9 cellular contexts compared by ENCODE assay signal in genomic region chr2:191013617-191013875, GRCh38. TPM values are rescaled to one million over a fixed set of nuclear protein-coding genes. Genes with fewer than 3 reads are reported as not detected.
DNase-seq lines count a peak whose midpoint lies in the region; ATAC-seq and TF ChIP-seq lines count a peak whose summit lies in the region.
"Had no signal": no experiment of that assay in that cellular context is flagged by ENCODE, and none has a peak within 500 bp of the region (broad histone marks: within the 10 kb centered on the region; RNA-seq: fewer than 3 reads in every experiment).

No MANE protein-coding gene starts in this region.

- peak overlapping the region; percentile 65 for H3K4me3 ChIP-seq in GM12865 (ENCODE audit: low read depth, low read length)
- H3K4me3 ChIP-seq in Peyer's patch: peak overlapping the region; percentile 80 to 91 (median 82)
- peak overlapping the region; percentile 83 to 84 for H3K4me3 ChIP-seq in gastroesophageal sphincter
- peak overlapping the region; percentile 94 to 100 (median 99) for H3K4me3 ChIP-seq in skeletal muscle tissue (ENCODE audit: low read length in 3 of 3)

- TF ChIP-seq EP300 in gastroesophageal sphincter (IDR thresholded peaks at IDR 0.05): no peak

- peaks cover 0 to 8% (median 0%) of the 10 kb centered on the region in 3 donors for H3K36me3 ChIP-seq in Peyer's patch
- H3K36me3 ChIP-seq in gastroesophageal sphincter: peaks cover 0 to 25% of the 10 kb centered on the region in 2 donors
- H3K36me3 ChIP-seq in skeletal muscle tissue (ENCODE audit: control insufficient read depth in 3 of 3, insufficient read depth in 3 of 3, low read length in 3 of 3): peaks cover 2 to 9% (median 5%) of the 10 kb centered on the region in 3 donors

- 0% methylated on average over 1 to 11 of the region's 11 CpGs for WGBS in gastroesophageal sphincter (ENCODE audit: low coverage in 1 of 2), 2 donors

- DNase-seq in GM12865 (ENCODE audit: low read depth) (no peak), Peyer's patch (no peak), glomerular visceral epithelial cell (ENCODE audit: extremely low spot score) (no peak)
- no peak for DNase-seq in activated CD4-positive, alpha-beta T cell treated with anti-CD3 and anti-CD28 coated beads for 36 hours
- no peak for DNase-seq in stimulated activated CD4-positive, alpha-beta T cell treated with anti-CD3 and anti-CD28 coated beads, Interleukin-15, amount 100 ng/mL, for 24 hours

- no peaks in the 10 kb centered on the region for H3K9me3 ChIP-seq in Peyer's patch
- H3K9me3 ChIP-seq in gastroesophageal sphincter: no peaks in the 10 kb centered on the region
- no peaks in the 10 kb centered on the region for H3K9me3 ChIP-seq in skeletal muscle tissue (ENCODE audit: control insufficient read depth in 3 of 3, low read length in 3 of 3)

- H3K4me1 ChIP-seq in Peyer's patch (peaks cover 0 to 25% (median 8%) of the 10 kb centered on the region in 4 donors), gastroesophageal sphincter (peaks cover 2 to 44% (median 25%) of the 10 kb centered on the region in 3 donors), skeletal muscle tissue (ENCODE audit: control insufficient read depth in 3 of 3, insufficient read depth in 3 of 3, low read length in 3 of 3) (peaks cover 16 to 32% (median 23%) of the 10 kb centered on the region in 3 donors)

- no peak for TF ChIP-seq POLR2A in Peyer's patch (IDR thresholded peaks at IDR 0.05)
- no peak for TF ChIP-seq POLR2A in gastroesophageal sphincter (IDR thresholded peaks at IDR 0.05)

- no peak overlapping the region for H3K4me3 Mint-ChIP-seq in activated CD4-positive, alpha-beta T cell treated with anti-CD3 and anti-CD28 coated beads for 36 hours
- H3K4me3 Mint-ChIP-seq: brain had no signal

- no peak for ATAC-seq in gastroesophageal sphincter
- no peak for ATAC-seq in HG02642 (IDR thresholded peaks at IDR 0.05; ENCODE audit: poor library complexity, unreplicated experiment)
- no peak for ATAC-seq in activated CD4-positive, alpha-beta T cell treated with anti-CD3 and anti-CD28 coated beads for 36 hours

- peaks cover 20% of the 10 kb centered on the region for H3K36me3 Mint-ChIP-seq in activated CD4-positive, alpha-beta T cell treated with anti-CD3 and anti-CD28 coated beads for 36 hours (ENCODE audit: low read depth)

- H3K4me1 Mint-ChIP-seq in activated CD4-positive, alpha-beta T cell treated with anti-CD3 and anti-CD28 coated beads for 36 hours: peaks cover 38% of the 10 kb centered on the region
- H3K4me1 Mint-ChIP-seq: brain had no signal

- H3K9me3 Mint-ChIP-seq in activated CD4-positive, alpha-beta T cell treated with anti-CD3 and anti-CD28 coated beads for 36 hours (ENCODE audit: low read depth): peaks cover 10% of the 10 kb centered on the region
- H3K9me3 Mint-ChIP-seq: brain had no signal

- H3K9ac ChIP-seq in skeletal muscle tissue (ENCODE audit: low read depth in 1 of 3, low read length in 3 of 3): peak overlapping the region; percentile 93 to 96 (median 93)

- no peaks in the 10 kb centered on the region for H3K27me3 Mint-ChIP-seq in activated CD4-positive, alpha-beta T cell treated with anti-CD3 and anti-CD28 coated beads for 36 hours

- CTCF ChIA-PET in activated CD4-positive, alpha-beta T cell treated with anti-CD3 and anti-CD28 coated beads for 36 hours (lab: Charles Lee): interaction anchor here (1.2 to 2.5 kb wide), 2 partner anchors 16 to 38 kb away, joined by 4 to 9 read pairs; no protein-coding TSS in a partner anchor

- H3K27me3 ChIP-seq in Peyer's patch (no peaks in the 10 kb centered on the region), gastroesophageal sphincter (no peaks in the 10 kb centered on the region), skeletal muscle tissue (ENCODE audit: control insufficient read depth in 3 of 3, insufficient read depth in 3 of 3, low read length in 3 of 3) (no peaks in the 10 kb centered on the region)

- peak overlapping the region; percentile 87 to 97 (median 94) for H3K27ac ChIP-seq in Peyer's patch
- H3K27ac ChIP-seq in gastroesophageal sphincter: peak overlapping the region; percentile 72 to 96 (median 92)
- peak overlapping the region; percentile 90 for H3K27ac ChIP-seq in skeletal muscle tissue (ENCODE audit: low read depth, low read length)

- H3K27ac Mint-ChIP-seq in activated CD4-positive, alpha-beta T cell treated with anti-CD3 and anti-CD28 coated beads for 36 hours: no peak overlapping the region
- H3K27ac Mint-ChIP-seq: brain had no signal

- intact Hi-C loops in activated CD4-positive, alpha-beta T cell treated with anti-CD3 and anti-CD28 coated beads for 36 hours (cut with DNase I, micrococcal nuclease): loop anchor here (1.0 to 10.0 kb wide), 3 partner anchors 17 to 609 kb away; partner anchors contain the start of gene MFSD6 (in 1 of the 2)

- POLR2A ChIA-PET in activated CD4-positive, alpha-beta T cell treated with anti-CD3 and anti-CD28 coated beads for 36 hours (lab: Charles Lee): interaction anchor here (0.6 to 3.7 kb wide), 2 partner anchors 9 to 1656 kb away, joined by 8 to 24 read pairs; no protein-coding TSS in a partner anchor

- TF ChIP-seq CTCF in GM12865 (IDR thresholded peaks at IDR 0.05; ENCODE audit: insufficient read depth, low read depth, low read length, missing control alignments) (no peak), Peyer's patch (IDR thresholded peaks at IDR 0.05) (no peak), gastroesophageal sphincter (IDR thresholded peaks at IDR 0.05) (no peak)

RNA-seq across cellular contexts. Expression of gene STAT1, which starts 0.4 kb away (rescaled TPM):
- total RNA-seq in Peyer's patch: 100 to 1,000 TPM in 1 of 4 donors, 10 to 100 TPM in 3; 46.5 to 108 (median 67.2) TPM
- 10 to 100 TPM; 47.0 to 59.9 (median 53.5) TPM for total RNA-seq in gastroesophageal sphincter
- total RNA-seq in skeletal muscle tissue: 30.3 TPM
- 100 to 1,000 TPM; 317 to 343 TPM for total RNA-seq in activated CD4-positive, alpha-beta T cell treated with anti-CD3 and anti-CD28 coated beads for 36 hours
